ENCODE assay signal across 15 cellular contexts in genomic region chr6:11069760-11070159, GRCh38. TPM values are rescaled to one million over a fixed set of nuclear protein-coding genes. Genes with fewer than 3 reads are reported as not detected.
"Had no signal": no experiment of that assay in that cellular context is flagged by ENCODE, and none has a peak within 500 bp of the region (broad histone marks: within the 10 kb centered on the region; RNA-seq: fewer than 3 reads in every experiment).

No MANE protein-coding gene starts in this region.

- DNase-seq: activated CD4-positive, alpha-beta T cell treated with anti-CD3 and anti-CD28 coated beads, Interleukin-2, amount 50 U/mL, for 1 hour; activated CD8-positive, alpha-beta memory T cell treated with anti-CD3 and anti-CD28 coated beads for 24 hours; activated naive CD8-positive, alpha-beta T cell treated with anti-CD3 and anti-CD28 coated beads for 36 hours; body of pancreas; central memory CD4-positive, alpha-beta T cell; colonic mucosa; gastrocnemius medialis; heart left ventricle; immature natural killer cell; ovary; stimulated activated CD4-positive, alpha-beta T cell treated with anti-CD3 and anti-CD28 coated beads, Interleukin-1b, Interleukin-23, amount 100 ng/mL, for 48 hours; stimulated activated naive CD8-positive, alpha-beta T cell treated with anti-CD3 and anti-CD28 coated beads, Interleukin-15, amount 100 ng/mL, for 72 hours had no signal

- ATAC-seq: activated CD4-positive, CD25-positive, alpha-beta regulatory T cell treated with anti-CD3 and anti-CD28 coated beads, Interleukin-2, amount 50 U/mL, for 24 hours; body of pancreas; gastrocnemius medialis; heart left ventricle; stimulated activated naive CD8-positive, alpha-beta T cell treated with anti-CD3 and anti-CD28 coated beads, Interleukin-15, amount 100 ng/mL, for 72 hours had no signal

RNA-seq across cellular contexts. Expression of gene ELOVL2, which starts 25.7 kb away (rescaled TPM):
- total RNA-seq: activated naive CD8-positive, alpha-beta T cell treated with anti-CD3 and anti-CD28 coated beads for 36 hours had no signal

RNA-seq across cellular contexts. Expression of gene ERVFRD-1, which starts 41.8 kb away (rescaled TPM):
- total RNA-seq: activated naive CD8-positive, alpha-beta T cell treated with anti-CD3 and anti-CD28 coated beads for 36 hours; body of pancreas; gastrocnemius medialis; neural crest cell; temporal lobe had no signal
